ENCODE assay signal across 2 cellular contexts in genomic region chr2:217006217-217006616, GRCh38.
TF ChIP-seq lines count a peak whose summit lies in the region.

No MANE protein-coding gene starts in this region.

TF ChIP-seq in IMR-90, 13 proteins besides CTCF, POLR2A, EP300 and RAD21 (continued from another document):
- TF ChIP-seq ELK1 (IDR thresholded peaks at IDR 0.05; ENCODE audit: borderline replicate concordance, low read depth, low read length) = no peak
- no peak for TF ChIP-seq RCOR1 (IDR thresholded peaks at IDR 0.05; ENCODE audit: insufficient replicate concordance, low read length)
- TF ChIP-seq USF2 (IDR thresholded peaks at IDR 0.05; ENCODE audit: low read depth, low read length) = no peak
- no peak for TF ChIP-seq RFX5 (IDR thresholded peaks at IDR 0.05; ENCODE audit: low read depth, low read length)
- no peak for TF ChIP-seq NFE2L2 (IDR thresholded peaks at IDR 0.05; ENCODE audit: low read depth, low read length)
- no peak for TF ChIP-seq MAFK (IDR thresholded peaks at IDR 0.05; ENCODE audit: low read depth, low read length)
- TF ChIP-seq CEBPB (IDR thresholded peaks at IDR 0.05; ENCODE audit: low read depth, low read length) = no peak
- no peak for TF ChIP-seq MXI1 (IDR thresholded peaks at IDR 0.05; ENCODE audit: borderline replicate concordance, low read depth, low read length)
- TF ChIP-seq BHLHE40 (IDR thresholded peaks at IDR 0.05; ENCODE audit: low read depth, low read length) = no peak
- no peak for TF ChIP-seq CHD1 (IDR thresholded peaks at IDR 0.05; ENCODE audit: low read depth, low read length)
- TF ChIP-seq MAZ (IDR thresholded peaks at IDR 0.05; ENCODE audit: borderline replicate concordance, low read depth, low read length) = no peak

TF ChIP-seq in HEK293T, 16 proteins besides CTCF, POLR2A, EP300 and RAD21 (continued from another document):
- TF ChIP-seq PKNOX1 (IDR thresholded peaks at IDR 0.05) = no peak
